8 cellular contexts compared by ENCODE assay signal in genomic region chr11:69637956-69638871, GRCh38. TPM values are rescaled to one million over a fixed set of nuclear protein-coding genes. Genes with fewer than 3 reads are reported as not detected.
DNase-seq lines count a peak whose midpoint lies in the region; ATAC-seq lines count a peak whose summit lies in the region.

No MANE protein-coding gene starts in this region.

- DNase-seq in activated T-cell treated with anti-CD3 and anti-CD28 coated beads, Interleukin-2, amount 50 U/mL, for 24 hours = no peak
- DNase-seq in activated T-cell treated with anti-CD3 and anti-CD28 coated beads, Interleukin-2, amount 50 U/mL, for 1 hour = no peak
- DNase-seq in UCSD-AML1 (lab: John Stamatoyannopoulos, UW; ENCODE audit: unreplicated experiment) (peak; percentile 31), Right ventricle myocardium inferior (ENCODE audit: missing footprints) (peak; percentile 73), trophoblast cell (peak; percentile 33 to 55)

- H2BK12ac ChIP-seq in trophoblast cell (ENCODE audit: low read length) = peak overlapping the region; percentile 55

- no peak overlapping the region for H3K23ac ChIP-seq in trophoblast cell (ENCODE audit: low read length)

- peak overlapping the region; percentile 54 for H3K14ac ChIP-seq in trophoblast cell (ENCODE audit: low read length)

- H3K27me3 Mint-ChIP-seq in activated T-cell treated with anti-CD3 and anti-CD28 coated beads, Interleukin-2, amount 50 U/mL, for 24 hours = peaks cover 68% of the 10 kb centered on the region

- no peak overlapping the region for H3K27ac Mint-ChIP-seq in activated T-cell treated with anti-CD3 and anti-CD28 coated beads, Interleukin-2, amount 50 U/mL, for 24 hours

- H3K36me3 ChIP-seq in trophoblast cell (ENCODE audit: control insufficient read depth in 1 of 2, insufficient read depth in 2 of 2, low read length in 2 of 2) = no peaks in the 10 kb centered on the region

- no peaks in the 10 kb centered on the region for H3K9me3 Mint-ChIP-seq in activated T-cell treated with anti-CD3 and anti-CD28 coated beads, Interleukin-2, amount 50 U/mL, for 24 hours

- H3K4me1 ChIP-seq in trophoblast cell (ENCODE audit: control insufficient read depth in 1 of 2, insufficient read depth in 2 of 2, low read length in 2 of 2) = peaks cover 26 to 38% of the 10 kb centered on the region in 2 experiments

- WGBS in trophoblast cell (ENCODE audit: extremely low coverage, insufficient coverage, insufficient read length) = no CpG with 5 or more reads among the region's 76 CpGs

- H2AK5ac ChIP-seq in trophoblast cell (ENCODE audit: low read length) = peak overlapping the region; percentile 21

- no peaks in the 10 kb centered on the region for H3K36me3 Mint-ChIP-seq in activated T-cell treated with anti-CD3 and anti-CD28 coated beads, Interleukin-2, amount 50 U/mL, for 24 hours (ENCODE audit: low read depth)

- H3K4me3 Mint-ChIP-seq in activated T-cell treated with anti-CD3 and anti-CD28 coated beads, Interleukin-2, amount 50 U/mL, for 24 hours = peak overlapping the region; percentile 25

- H4K8ac ChIP-seq in trophoblast cell (ENCODE audit: low read depth, low read length) = peak overlapping the region; percentile 48

- H3K9ac ChIP-seq in trophoblast cell (ENCODE audit: low read length) = no peak overlapping the region

- H2AFZ ChIP-seq in trophoblast cell (ENCODE audit: insufficient read depth, low read length, poor library complexity) = peak overlapping the region; percentile 50

- H3K27me3 ChIP-seq in trophoblast cell (ENCODE audit: insufficient read depth, low read length) = peaks cover 27% of the 10 kb centered on the region

- H3K27ac ChIP-seq in trophoblast cell (ENCODE audit: low read depth, low read length) = peak overlapping the region; percentile 43

- peaks cover 37% of the 10 kb centered on the region for H3K79me1 ChIP-seq in trophoblast cell (ENCODE audit: low read length)

- H3K4me2 ChIP-seq in trophoblast cell (ENCODE audit: low read length) = peak overlapping the region; percentile 82

- peak overlapping the region; percentile 73 for H2BK120ac ChIP-seq in trophoblast cell (ENCODE audit: insufficient read depth, low read length, poor library complexity)

- H2BK5ac ChIP-seq in trophoblast cell (ENCODE audit: low read depth, low read length, poor library complexity) = peak overlapping the region; percentile 54

- H3K4ac ChIP-seq in trophoblast cell (ENCODE audit: low read depth, low read length) = peak overlapping the region; percentile 13

- peaks cover 6% of the 10 kb centered on the region for H3K79me2 ChIP-seq in trophoblast cell (ENCODE audit: control insufficient read depth, insufficient read depth, low read length, poor library complexity)

- ATAC-seq in Right ventricle myocardium inferior (no peak), HG03439 (IDR thresholded peaks at IDR 0.05; ENCODE audit: unreplicated experiment) (no peak), GM19467 (IDR thresholded peaks at IDR 0.05; ENCODE audit: unreplicated experiment) (no peak), HG03571 (IDR thresholded peaks at IDR 0.05; ENCODE audit: unreplicated experiment) (no peak)

- H3K4me3 ChIP-seq in trophoblast cell (ENCODE audit: low read depth, low read length) = peak overlapping the region; percentile 63

- H3K4me1 Mint-ChIP-seq in activated T-cell treated with anti-CD3 and anti-CD28 coated beads, Interleukin-2, amount 50 U/mL, for 24 hours (ENCODE audit: low read depth) = peaks cover 27% of the 10 kb centered on the region

- intact Hi-C loops in Right ventricle myocardium inferior (cut with DNase I) = loop anchor here (2.0 kb wide), 1 partner anchor 141 kb away; no protein-coding TSS in a partner anchor

- peak overlapping the region; percentile 24 for H4K12ac ChIP-seq in trophoblast cell (ENCODE audit: low read depth, low read length)

- H3K18ac ChIP-seq in trophoblast cell (ENCODE audit: low read length) = no peak overlapping the region

- H3K9me3 ChIP-seq in trophoblast cell (ENCODE audit: insufficient read depth, low read depth, low read length) = peaks cover 1% of the 10 kb centered on the region

- peak overlapping the region; percentile 84 for H4K91ac ChIP-seq in trophoblast cell (ENCODE audit: low read depth, low read length)

RNA-seq across cellular contexts. Expression of gene CCND1, which starts 2.7 kb away (rescaled TPM):
- total RNA-seq in Right ventricle myocardium inferior = 145 TPM
- 14.3 and 16.7 TPM in 2 replicates for polyA plus RNA-seq in trophoblast cell (2013)

RNA-seq across cellular contexts. Expression of gene LTO1, which starts 36.9 kb away (rescaled TPM):
- total RNA-seq in Right ventricle myocardium inferior = 9.2 TPM
- 10.1 and 10.8 TPM in 2 replicates for polyA plus RNA-seq in trophoblast cell (2013)

Comparison
In these comparisons a context has a peak if more than half of its experiments do, and no peak if none do; other contexts are left out.
1. DNase-seq: peak in UCSD-AML1 (single experiment), Right ventricle myocardium inferior (single experiment) and trophoblast cell (2 of 2); none in activated T-cell treated with anti-CD3 and anti-CD28 coated beads, Interleukin-2, amount 50 U/mL, for 24 hours (single experiment) and activated T-cell treated with anti-CD3 and anti-CD28 coated beads, Interleukin-2, amount 50 U/mL, for 1 hour (single experiment).